In the genomic region with DNA sequence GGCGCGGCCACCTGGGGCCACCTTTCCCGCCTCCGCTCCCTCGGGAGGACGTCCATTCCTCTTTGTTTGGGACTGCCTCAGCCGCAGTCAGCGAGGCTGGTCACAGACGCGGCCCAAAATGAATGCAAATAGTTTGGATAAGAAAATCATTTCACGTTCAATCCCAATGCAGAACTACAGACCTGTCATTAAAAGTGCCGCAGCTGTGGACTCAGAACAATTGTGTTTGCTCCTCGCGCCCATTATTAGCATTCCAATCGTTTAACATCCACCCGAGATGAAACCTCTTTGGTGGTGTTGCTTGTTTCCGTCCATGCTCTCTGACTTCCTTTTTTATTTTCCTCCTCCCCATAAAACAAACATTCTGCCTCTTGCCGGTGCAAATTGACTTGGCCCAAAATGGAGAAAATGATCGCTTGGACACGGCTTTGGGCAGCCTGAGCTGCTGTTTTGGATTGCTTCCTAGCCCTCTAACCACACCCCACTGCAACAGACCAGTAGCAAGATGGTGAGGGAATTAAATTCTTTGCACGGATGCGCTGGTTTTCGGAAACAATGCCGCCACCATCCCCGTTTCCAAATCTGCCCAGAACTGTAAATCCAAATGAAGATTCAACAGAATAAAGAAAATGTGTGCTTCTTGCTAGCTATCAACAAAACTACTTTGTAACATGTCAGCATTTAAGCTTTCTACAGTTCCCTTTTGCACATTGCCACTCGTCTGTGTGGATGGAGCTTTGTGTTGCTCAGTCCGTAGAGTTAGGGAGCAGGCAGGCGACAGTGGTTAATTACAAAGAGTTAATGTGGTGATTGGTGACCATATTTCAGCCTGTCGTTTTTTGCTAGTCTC, we compare ENCODE assay signal across 8 cellular contexts. TPM values are rescaled to one million over a fixed set of nuclear protein-coding genes. Genes with fewer than 3 reads are reported as not detected.
DNase-seq lines count a peak whose midpoint lies in the region; ATAC-seq and TF ChIP-seq lines count a peak whose summit lies in the region.

No MANE protein-coding gene starts in this region.

- peaks cover 3% of the 10 kb centered on the region for H3K4me1 ChIP-seq in mammary epithelial cell (ENCODE audit: insufficient read depth, low read length)

- H3K9ac ChIP-seq in mammary epithelial cell (ENCODE audit: insufficient read depth, low read length), result peak overlapping the region; percentile 93

- H2AFZ ChIP-seq in mammary epithelial cell (ENCODE audit: low read depth, low read length), result peak overlapping the region; percentile 99

- CTCF ChIA-PET in mammary epithelial cell (lab: Charles Lee; ENCODE audit: low non-redundant PET), result interaction anchor here (0.6 kb wide), 1 partner anchor 620 kb away, joined by 4 read pairs; no protein-coding TSS in a partner anchor

- intact Hi-C loops in mammary epithelial cell (cut with micrococcal nuclease), result loop anchor here (1.0 to 5.0 kb wide), 2 partner anchors 205 to 422 kb away; partner anchors contain the start of genes ERBIN and SREK1

- in situ Hi-C loops in mammary epithelial cell (cut with MboI; ENCODE audit: low sequenced_read_pairs in 2 of 2), result no loop called here

- peak overlapping the region; percentile 96 for H3K4me2 ChIP-seq in mammary epithelial cell (ENCODE audit: insufficient read depth, low read depth, low read length)

- H3K4me3 ChIP-seq in mammary epithelial cell (replicated peaks in 1 of 3; ENCODE audit: insufficient read depth in 1 of 3, low read depth in 2 of 3, low read length in 3 of 3) (peak overlapping the region; percentile 90 to 96 (median 96)), skeletal muscle cell (ENCODE audit: low read depth, low read length) (peak overlapping the region; percentile 95)

- peak overlapping the region; percentile 69 for H3K27ac ChIP-seq in mammary epithelial cell (ENCODE audit: insufficient read depth, low read depth, low read length)

- DNase-seq in NCI-H1417 (lab: John Stamatoyannopoulos, UW) (peak; percentile 65 to 83 (median 65)), NCI-H1417 treated with DMSO at 0.1 percent for 48 hours (lab: John Stamatoyannopoulos, UW) (no peak), OCI-M1 (lab: John Stamatoyannopoulos, UW) (peak; percentile 80), mammary epithelial cell (peak; percentile 53), iPS-NIHi11 (ENCODE audit: low spot score) (peak; percentile 47), skeletal muscle cell (ENCODE audit: low read depth) (peak; percentile 39)

- WGBS in mammary epithelial cell (ENCODE audit: low coverage, missing lambda C conversion rate), result 4% methylated on average over 24 of the region's 29 CpGs

- dilution Hi-C loops in mammary epithelial cell (cut with HindIII; ENCODE audit: low sequenced_read_pairs), result no loop called here

- TSS peak; percentile 53 for BruUV-seq in mammary epithelial cell (replicated peaks; lab: Mats Ljungman, UMichigan)

- H3K79me2 ChIP-seq in mammary epithelial cell (ENCODE audit: insufficient read depth, low read length), result peaks cover 60% of the 10 kb centered on the region

- H3K27me3 ChIP-seq in mammary epithelial cell (ENCODE audit: insufficient read depth, low read length), result no peaks in the 10 kb centered on the region

- peaks cover 9% of the 10 kb centered on the region for H3K36me3 ChIP-seq in mammary epithelial cell (ENCODE audit: insufficient read depth, low read length)

- H3K9me3 ChIP-seq in mammary epithelial cell (replicated peaks; ENCODE audit: insufficient read depth, low read length), result no peaks in the 10 kb centered on the region

- no peaks in the 10 kb centered on the region for H4K20me1 ChIP-seq in mammary epithelial cell (ENCODE audit: insufficient read depth, low read length)

- ATAC-seq in HG03565 (IDR thresholded peaks at IDR 0.05; ENCODE audit: unreplicated experiment) (peak; percentile 0), GM19324 (IDR thresholded peaks at IDR 0.05; ENCODE audit: low FRiP score, unreplicated experiment) (no peak)

- TF ChIP-seq CTCF in mammary epithelial cell (conservative IDR thresholded peaks at IDR 0.05 in 1 of 2, IDR thresholded peaks at IDR 0.05 in 1 of 2; ENCODE audit: extremely low read depth in 1 of 2, insufficient read depth in 1 of 2, low read depth in 1 of 2, low read length in 2 of 2), result no peak

RNA-seq across cellular contexts. Expression of gene NLN, which starts 0.8 kb away (rescaled TPM):
- total RNA-seq in mammary epithelial cell, result 10 to 100 TPM; 25.5 to 37.0 TPM
- 23.5 TPM for polyA plus RNA-seq in mammary epithelial cell
- polyA minus RNA-seq in mammary epithelial cell, result 37.0 TPM

RNA-seq across cellular contexts. Expression of gene SGTB, which starts 0.9 kb away (rescaled TPM):
- total RNA-seq in mammary epithelial cell, result 10 to 100 TPM; 15.2 to 20.9 TPM
- polyA plus RNA-seq in mammary epithelial cell, result 5.1 TPM
- 13.4 TPM for polyA minus RNA-seq in mammary epithelial cell
